1 cellular context compared by ENCODE assay signal in genomic region chr12:14148489-14149240, GRCh38.
TF ChIP-seq lines count a peak whose summit lies in the region.

No MANE protein-coding gene starts in this region.

TF ChIP-seq in GM12878, 131 proteins besides CTCF, POLR2A, EP300 and RAD21 (continued from another document and continues in another):
- TF ChIP-seq ELK1 (IDR thresholded peaks at IDR 0.05; ENCODE audit: low read depth, low read length) (no peak), DPF2 (IDR thresholded peaks at IDR 0.05) (no peak), BMI1 (IDR thresholded peaks at IDR 0.05; ENCODE audit: borderline replicate concordance) (no peak), ZSCAN29 (IDR thresholded peaks at IDR 0.05) (no peak), ZNF207 (IDR thresholded peaks at IDR 0.05; ENCODE audit: borderline replicate concordance) (no peak), NBN (IDR thresholded peaks at IDR 0.05) (no peak), SMAD5 (IDR thresholded peaks at IDR 0.05; ENCODE audit: low read depth) (no peak), MYB (IDR thresholded peaks at IDR 0.05; ENCODE audit: borderline replicate concordance, low read depth, low read length) (no peak), NR2F1 (conservative IDR thresholded peaks at IDR 0.05) (no peak), CHD2 (IDR thresholded peaks at IDR 0.05; ENCODE audit: borderline replicate concordance, low read depth, low read length) (no peak), RCOR1 (conservative IDR thresholded peaks at IDR 0.05; ENCODE audit: low read depth, low read length) (no peak), PAX8 (IDR thresholded peaks at IDR 0.05) (no peak), CHD4 (IDR thresholded peaks at IDR 0.05) (no peak), TARDBP (IDR thresholded peaks at IDR 0.05; ENCODE audit: borderline replicate concordance) (no peak), ZNF622 (IDR thresholded peaks at IDR 0.05) (no peak), SPI1 (IDR thresholded peaks at IDR 0.05; ENCODE audit: borderline replicate concordance, insufficient read depth, low read depth, low read length) (no peak), FOXM1 (IDR thresholded peaks at IDR 0.05; ENCODE audit: low read depth, low read length) (no peak), EED (IDR thresholded peaks at IDR 0.05; ENCODE audit: low read depth) (peak; percentile 73), MYC (IDR thresholded peaks at IDR 0.05; ENCODE audit: insufficient read depth, insufficient read length, insufficient replicate concordance, low read length, severe bottlenecking) (no peak), ETV6 (conservative IDR thresholded peaks at IDR 0.05 in 1 of 2, IDR thresholded peaks at IDR 0.05 in 1 of 2; ENCODE audit: borderline replicate concordance in 1 of 2, low read depth in 1 of 2) (no peak), BCL3 (IDR thresholded peaks at IDR 0.05; ENCODE audit: borderline replicate concordance, insufficient read depth, low read depth, low read length, poor library complexity, severe bottlenecking) (no peak), GABPA (IDR thresholded peaks at IDR 0.05; ENCODE audit: low read depth) (no peak), POU2F2 (IDR thresholded peaks at IDR 0.05; ENCODE audit: borderline replicate concordance, low read depth, low read length) (no peak), STAT1 (conservative IDR thresholded peaks at IDR 0.05) (no peak), SRF (IDR thresholded peaks at IDR 0.05; ENCODE audit: low read depth in 2 of 2, low read length in 2 of 2) (no peak), IKZF1 (conservative IDR thresholded peaks at IDR 0.05) (peak; percentile 59), CEBPZ (IDR thresholded peaks at IDR 0.05; ENCODE audit: low read depth, low read length) (no peak), BCL11A (IDR thresholded peaks at IDR 0.05; ENCODE audit: low read depth, low read length) (no peak), CUX1 (IDR thresholded peaks at IDR 0.05; ENCODE audit: insufficient replicate concordance, low read depth, low read length) (no peak), MTA2 (IDR thresholded peaks at IDR 0.05; ENCODE audit: low read depth) (peak; percentile 58), IRF3 (IDR thresholded peaks at IDR 0.05) (no peak), MEF2B (IDR thresholded peaks at IDR 0.05; ENCODE audit: partially characterized antibody, poor library complexity, severe bottlenecking) (peak; percentile 34), ATF7 (IDR thresholded peaks at IDR 0.05; ENCODE audit: low read depth) (no peak), NFYA (IDR thresholded peaks at IDR 0.05; ENCODE audit: borderline replicate concordance, low read depth, low read length) (no peak), HDAC2 (IDR thresholded peaks at IDR 0.05) (no peak), BHLHE40 (IDR thresholded peaks at IDR 0.05; ENCODE audit: borderline replicate concordance in 1 of 2, low read depth in 2 of 2, low read length in 1 of 2) (peak in 1 of 2 experiments; percentile 28; a peak in 1 of 4 replicates), RFX5 (IDR thresholded peaks at IDR 0.05; ENCODE audit: low read depth, low read length) (no peak)
- TF ChIP-seq, protein P1, sequence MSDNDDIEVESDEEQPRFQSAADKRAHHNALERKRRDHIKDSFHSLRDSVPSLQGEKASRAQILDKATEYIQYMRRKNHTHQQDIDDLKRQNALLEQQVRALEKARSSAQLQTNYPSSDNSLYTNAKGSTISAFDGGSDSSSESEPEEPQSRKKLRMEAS (IDR thresholded peaks at IDR 0.05; ENCODE audit: low read depth, low read length), result no peak
- TF ChIP-seq, protein P2, sequence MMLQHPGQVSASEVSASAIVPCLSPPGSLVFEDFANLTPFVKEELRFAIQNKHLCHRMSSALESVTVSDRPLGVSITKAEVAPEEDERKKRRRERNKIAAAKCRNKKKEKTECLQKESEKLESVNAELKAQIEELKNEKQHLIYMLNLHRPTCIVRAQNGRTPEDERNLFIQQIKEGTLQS (IDR thresholded peaks at IDR 0.05; ENCODE audit: borderline replicate concordance, extremely low read depth, low read depth, low read length), result no peak
- TF ChIP-seq, protein P3, sequence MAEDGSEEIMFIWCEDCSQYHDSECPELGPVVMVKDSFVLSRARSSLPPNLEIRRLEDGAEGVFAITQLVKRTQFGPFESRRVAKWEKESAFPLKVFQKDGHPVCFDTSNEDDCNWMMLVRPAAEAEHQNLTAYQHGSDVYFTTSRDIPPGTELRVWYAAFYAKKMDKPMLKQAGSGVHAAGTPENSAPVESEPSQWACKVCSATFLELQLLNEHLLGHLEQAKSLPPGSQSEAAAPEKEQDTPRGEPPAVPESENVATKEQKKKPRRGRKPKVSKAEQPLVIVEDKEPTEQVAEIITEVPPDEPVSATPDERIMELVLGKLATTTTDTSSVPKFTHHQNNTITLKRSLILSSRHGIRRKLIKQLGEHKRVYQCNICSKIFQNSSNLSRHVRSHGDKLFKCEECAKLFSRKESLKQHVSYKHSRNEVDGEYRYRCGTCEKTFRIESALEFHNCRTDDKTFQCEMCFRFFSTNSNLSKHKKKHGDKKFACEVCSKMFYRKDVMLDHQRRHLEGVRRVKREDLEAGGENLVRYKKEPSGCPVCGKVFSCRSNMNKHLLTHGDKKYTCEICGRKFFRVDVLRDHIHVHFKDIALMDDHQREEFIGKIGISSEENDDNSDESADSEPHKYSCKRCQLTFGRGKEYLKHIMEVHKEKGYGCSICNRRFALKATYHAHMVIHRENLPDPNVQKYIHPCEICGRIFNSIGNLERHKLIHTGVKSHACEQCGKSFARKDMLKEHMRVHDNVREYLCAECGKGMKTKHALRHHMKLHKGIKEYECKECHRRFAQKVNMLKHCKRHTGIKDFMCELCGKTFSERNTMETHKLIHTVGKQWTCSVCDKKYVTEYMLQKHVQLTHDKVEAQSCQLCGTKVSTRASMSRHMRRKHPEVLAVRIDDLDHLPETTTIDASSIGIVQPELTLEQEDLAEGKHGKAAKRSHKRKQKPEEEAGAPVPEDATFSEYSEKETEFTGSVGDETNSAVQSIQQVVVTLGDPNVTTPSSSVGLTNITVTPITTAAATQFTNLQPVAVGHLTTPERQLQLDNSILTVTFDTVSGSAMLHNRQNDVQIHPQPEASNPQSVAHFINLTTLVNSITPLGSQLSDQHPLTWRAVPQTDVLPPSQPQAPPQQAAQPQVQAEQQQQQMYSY (CRISPR knock-in tag; IDR thresholded peaks at IDR 0.05), result no peak
- TF ChIP-seq, protein P4, sequence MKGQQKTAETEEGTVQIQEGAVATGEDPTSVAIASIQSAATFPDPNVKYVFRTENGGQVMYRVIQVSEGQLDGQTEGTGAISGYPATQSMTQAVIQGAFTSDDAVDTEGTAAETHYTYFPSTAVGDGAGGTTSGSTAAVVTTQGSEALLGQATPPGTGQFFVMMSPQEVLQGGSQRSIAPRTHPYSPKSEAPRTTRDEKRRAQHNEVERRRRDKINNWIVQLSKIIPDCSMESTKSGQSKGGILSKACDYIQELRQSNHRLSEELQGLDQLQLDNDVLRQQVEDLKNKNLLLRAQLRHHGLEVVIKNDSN (IDR thresholded peaks at IDR 0.05; ENCODE audit: borderline replicate concordance, extremely low read length, insufficient read depth, low read depth, low read length), result no peak
- TF ChIP-seq, protein P5, sequence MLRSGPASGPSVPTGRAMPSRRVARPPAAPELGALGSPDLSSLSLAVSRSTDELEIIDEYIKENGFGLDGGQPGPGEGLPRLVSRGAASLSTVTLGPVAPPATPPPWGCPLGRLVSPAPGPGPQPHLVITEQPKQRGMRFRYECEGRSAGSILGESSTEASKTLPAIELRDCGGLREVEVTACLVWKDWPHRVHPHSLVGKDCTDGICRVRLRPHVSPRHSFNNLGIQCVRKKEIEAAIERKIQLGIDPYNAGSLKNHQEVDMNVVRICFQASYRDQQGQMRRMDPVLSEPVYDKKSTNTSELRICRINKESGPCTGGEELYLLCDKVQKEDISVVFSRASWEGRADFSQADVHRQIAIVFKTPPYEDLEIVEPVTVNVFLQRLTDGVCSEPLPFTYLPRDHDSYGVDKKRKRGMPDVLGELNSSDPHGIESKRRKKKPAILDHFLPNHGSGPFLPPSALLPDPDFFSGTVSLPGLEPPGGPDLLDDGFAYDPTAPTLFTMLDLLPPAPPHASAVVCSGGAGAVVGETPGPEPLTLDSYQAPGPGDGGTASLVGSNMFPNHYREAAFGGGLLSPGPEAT (IDR thresholded peaks at IDR 0.05; ENCODE audit: low read depth), result peak; percentile 47
